8 cellular contexts compared by ENCODE assay signal in genomic region chr9:127918201-127919107, GRCh38. TPM values are rescaled to one million over a fixed set of nuclear protein-coding genes. Genes with fewer than 3 reads are reported as not detected.
DNase-seq lines count a peak whose midpoint lies in the region; ATAC-seq and TF ChIP-seq lines count a peak whose summit lies in the region.

No MANE protein-coding gene starts in this region.

- 83% methylated on average over 8 of the region's 8 CpGs for WGBS in esophagus, 2 donors

- no peak for ATAC-seq in HG02571 (IDR thresholded peaks at IDR 0.05; ENCODE audit: unreplicated experiment)
- ATAC-seq in GM21381 (IDR thresholded peaks at IDR 0.05; ENCODE audit: unreplicated experiment) = no peak

- peak overlapping the region in 1 of 3 donors; percentile 3 for H3K9ac ChIP-seq in skeletal muscle tissue (ENCODE audit: low read depth in 1 of 3, low read length in 3 of 3)

- H3K4me3 ChIP-seq in Peyer's patch (no peak overlapping the region), esophagus (ENCODE audit: low read depth in 1 of 2, low read length in 2 of 2) (no peak overlapping the region), skeletal muscle tissue (ENCODE audit: low read length in 3 of 3) (no peak overlapping the region)

- H3K36me3 ChIP-seq in Peyer's patch (peaks cover 0 to 5% (median 0%) of the 10 kb centered on the region in 3 donors), esophagus (ENCODE audit: control insufficient read depth in 2 of 2, insufficient read depth in 2 of 2, low read length in 1 of 2) (peaks cover 0 to 3% of the 10 kb centered on the region in 2 donors), skeletal muscle tissue (ENCODE audit: control insufficient read depth in 3 of 3, insufficient read depth in 3 of 3, low read length in 3 of 3) (peaks cover 0 to 2% (median 0%) of the 10 kb centered on the region in 3 donors)

- peak overlapping the region; percentile 40 to 89 (median 58) for H3K27ac ChIP-seq in Peyer's patch
- peak overlapping the region; percentile 88 to 96 for H3K27ac ChIP-seq in esophagus (ENCODE audit: low read depth in 2 of 2, low read length in 1 of 2)
- H3K27ac ChIP-seq in skeletal muscle tissue (ENCODE audit: low read depth, low read length) = peak overlapping the region; percentile 54

- peak in 1 of 3 donors; percentile 61 for DNase-seq in Peyer's patch
- DNase-seq in KG1 (lab: John Stamatoyannopoulos, UW) = no peak
- no peak for DNase-seq in LoVo (ENCODE audit: low spot score)

- TF ChIP-seq POLR2A in Peyer's patch (IDR thresholded peaks at IDR 0.05) = no peak

- H3K4me1 ChIP-seq in Peyer's patch (peaks cover 6 to 58% (median 36%) of the 10 kb centered on the region in 4 donors), esophagus (ENCODE audit: control insufficient read depth in 2 of 2, insufficient read depth in 2 of 2, low read length in 1 of 2) (peaks cover 10 to 21% of the 10 kb centered on the region in 2 donors), skeletal muscle tissue (ENCODE audit: control insufficient read depth in 3 of 3, insufficient read depth in 3 of 3, low read length in 3 of 3) (peaks cover 26 to 54% (median 53%) of the 10 kb centered on the region in 3 donors)

- H3K9me3 ChIP-seq in Peyer's patch (no peaks in the 10 kb centered on the region), esophagus (ENCODE audit: control insufficient read depth in 2 of 2, insufficient read depth in 1 of 2, low read depth in 1 of 2, low read length in 1 of 2) (no peaks in the 10 kb centered on the region), skeletal muscle tissue (ENCODE audit: control insufficient read depth in 3 of 3, low read length in 3 of 3) (no peaks in the 10 kb centered on the region)

- H3K27me3 ChIP-seq in Peyer's patch = no peaks in the 10 kb centered on the region
- H3K27me3 ChIP-seq in esophagus (ENCODE audit: control insufficient read depth in 1 of 2, insufficient read depth in 2 of 2, low read length in 2 of 2) = no peaks in the 10 kb centered on the region
- peaks cover 0 to 5% (median 0%) of the 10 kb centered on the region in 3 donors for H3K27me3 ChIP-seq in skeletal muscle tissue (ENCODE audit: control insufficient read depth in 3 of 3, insufficient read depth in 3 of 3, low read length in 3 of 3)

- TF ChIP-seq CTCF in GM12873 (IDR thresholded peaks at IDR 0.05; ENCODE audit: insufficient read depth, low read depth, low read length, missing control alignments) = peak; percentile 46
- no peak for TF ChIP-seq CTCF in Peyer's patch (IDR thresholded peaks at IDR 0.05)

RNA-seq across cellular contexts. Expression of gene ST6GALNAC4, which starts 1.6 kb away (rescaled TPM):
- total RNA-seq in Peyer's patch (100 to 1,000 TPM in 1 of 4 donors, 10 to 100 TPM in 3; 39.9 to 119 (median 46.7) TPM), skeletal muscle tissue (23.5 TPM)
- 10 to 100 TPM in 1 of 2 donors, 1 to 10 TPM in 1; 4.6 to 15.3 TPM for polyA plus RNA-seq in esophagus

RNA-seq across cellular contexts. Expression of gene PIP5KL1, which starts 12.1 kb away (rescaled TPM):
- total RNA-seq in Peyer's patch (1 to 10 TPM in 1 of 4 donors, not detected in 3; 2.5 TPM), skeletal muscle tissue (not detected)
- polyA plus RNA-seq in esophagus = 1 to 10 TPM; 2.7 to 4.8 TPM

RNA-seq across cellular contexts. Expression of gene ST6GALNAC6, which starts 19.1 kb away (rescaled TPM):
- total RNA-seq in Peyer's patch = 10 to 100 TPM in 3 of 4 donors, 1 to 10 TPM in 1; 7.7 to 88.3 (median 18.9) TPM
- polyA plus RNA-seq in esophagus = 10 to 100 TPM; 21.8 to 23.6 TPM
- total RNA-seq in skeletal muscle tissue = 33.9 TPM

RNA-seq across cellular contexts. Expression of gene DPM2, which starts 19.2 kb away (rescaled TPM):
- total RNA-seq in Peyer's patch = 10 to 100 TPM; 20.6 to 27.3 (median 22.1) TPM
- 10 to 100 TPM; 25.2 to 28.2 TPM for polyA plus RNA-seq in esophagus
- total RNA-seq in skeletal muscle tissue = 7.3 TPM

RNA-seq across cellular contexts. Expression of gene AK1, which starts 41.0 kb away (rescaled TPM):
- total RNA-seq in Peyer's patch (10 to 100 TPM in 3 of 4 donors, 1 to 10 TPM in 1; 2.5 to 22.3 (median 18.4) TPM), skeletal muscle tissue (359 TPM)
- 10 to 100 TPM; 51.7 to 68.4 TPM for polyA plus RNA-seq in esophagus
